ENCODE assay signal across 7 cellular contexts in genomic region chr10:3781458-3782098, GRCh38. TPM values are rescaled to one million over a fixed set of nuclear protein-coding genes. Genes with fewer than 3 reads are reported as not detected.
A peak's percentile ranks its signal among the peaks of the same experiment; 100 is the strongest.
DNase-seq lines count a peak whose midpoint lies in the region; ATAC-seq and TF ChIP-seq lines count a peak whose summit lies in the region.

No MANE protein-coding gene starts in this region.

- TF ChIP-seq POLR2A in GM18951 (IDR thresholded peaks at IDR 0.05; ENCODE audit: extremely low read depth, insufficient read depth, insufficient read length): peak; percentile 20
- peak; percentile 7 for TF ChIP-seq POLR2A in transverse colon (IDR thresholded peaks at IDR 0.05)

- TF ChIP-seq CTCF in lung (IDR thresholded peaks at IDR 0.05; ENCODE audit: control extremely low read depth, extremely low read depth) (no peak), transverse colon (IDR thresholded peaks at IDR 0.05) (peak in 4 of 5 experiments; percentile 34 to 45 (median 38))

- no peaks in the 10 kb centered on the region for H3K27me3 ChIP-seq in lung (ENCODE audit: control insufficient read depth, insufficient read depth)
- no peaks in the 10 kb centered on the region for H3K27me3 ChIP-seq in transverse colon

- in situ Hi-C loops in GM18951 (cut with MboI; ENCODE audit: low sequenced_read_pairs, unreplicated experiment): no loop called here
- in situ Hi-C loops in transverse colon (cut with MboI; ENCODE audit: low pct_ligation_motif_present in 1 of 4, low pct_unique_long_range_greater_than_20kb in 1 of 4, low sequenced_read_pairs in 3 of 4): loop anchor here in 3 of 4 donors (10.0 to 25.0 kb wide), 5 partner anchors 73 to 881 kb away; no protein-coding TSS in a partner anchor

- intact Hi-C loops in transverse colon (cut with DNase I; ENCODE audit: low total_unique reads): loop anchor here (2.0 to 10.0 kb wide), 3 partner anchors 153 to 989 kb away; no protein-coding TSS in a partner anchor

- H3K27ac ChIP-seq in caudate nucleus (ENCODE audit: low read depth, low read length) (peak overlapping the region; percentile 64), lung (ENCODE audit: low read depth in 1 of 2, low read length in 1 of 2) (peak overlapping the region; percentile 100), transverse colon (peak overlapping the region; percentile 99 to 100 (median 100))

- H3K4me3 ChIP-seq in lung (peak overlapping the region; percentile 88), transverse colon (peak overlapping the region; percentile 77 to 98 (median 98))

- DNase-seq in caudate nucleus (lab: John Stamatoyannopoulos, UW) (no peak), lung (ENCODE audit: low spot score) (no peak), transverse colon (peak; percentile 68), NCI-H1694 (lab: John Stamatoyannopoulos, UW) (no peak)

- peaks cover 0 to 2% of the 10 kb centered on the region in 2 donors for H3K9me3 ChIP-seq in lung (ENCODE audit: control insufficient read depth in 2 of 2, insufficient read depth in 1 of 2, low read length in 1 of 2)
- no peaks in the 10 kb centered on the region for H3K9me3 ChIP-seq in transverse colon

- H3K36me3 ChIP-seq in lung (ENCODE audit: control insufficient read depth in 2 of 2, insufficient read depth in 2 of 2, low read length in 2 of 2) (peaks cover 30 to 33% of the 10 kb centered on the region in 2 donors), transverse colon (peaks cover 0 to 44% (median 22%) of the 10 kb centered on the region in 4 donors)

- TF ChIP-seq EP300 in transverse colon (IDR thresholded peaks at IDR 0.05; ENCODE audit: low read depth): no peak

- peaks cover 12 to 14% of the 10 kb centered on the region in 2 donors for H3K4me1 ChIP-seq in lung (ENCODE audit: control insufficient read depth in 2 of 2, insufficient read depth in 2 of 2, low read length in 2 of 2)
- H3K4me1 ChIP-seq in transverse colon: peaks cover 11 to 63% (median 58%) of the 10 kb centered on the region in 4 donors

- ATAC-seq in SK-N-SH treated with all-trans-retinoic acid at 6 μM for 48 hours (peak; percentile 8; the same call in 2 of the 3 replicates), lung (ENCODE audit: insufficient read depth, low FRiP score) (no peak), HG03469 (IDR thresholded peaks at IDR 0.05; ENCODE audit: unreplicated experiment) (no peak)

- 37 to 61% methylated on average over 30 of the region's 30 CpGs for WGBS in lung, 2 donors
- 46 to 60% methylated on average over 5 to 30 of the region's 30 CpGs for WGBS in transverse colon (ENCODE audit: low coverage in 1 of 2), 2 donors

TF ChIP-seq in SK-N-SH treated with all-trans-retinoic acid at 6 μM for 48 hours, 23 proteins besides CTCF, POLR2A, EP300 and RAD21:
- TF ChIP-seq ZNF565 (CRISPR knock-in tag; conservative IDR thresholded peaks at IDR 0.05; ENCODE audit: low read depth) (no peak), ESRRG (CRISPR knock-in tag; IDR thresholded peaks at IDR 0.05) (no peak), TOX (CRISPR knock-in tag; IDR thresholded peaks at IDR 0.05; ENCODE audit: borderline replicate concordance) (no peak), ZFP3 (CRISPR knock-in tag; IDR thresholded peaks at IDR 0.05) (no peak)

RNA-seq across cellular contexts. Expression of gene KLF6, which starts 3.4 kb away (rescaled TPM):
- 100 to 1,000 TPM; 173 to 264 TPM for total RNA-seq in lung
- 100 to 1,000 TPM in 1 of 2 donors, 10 to 100 TPM in 1; 45.6 to 146 TPM for polyA plus RNA-seq in lung
- total RNA-seq in transverse colon: 100 to 1,000 TPM; 140 to 304 (median 291) TPM
